8 cellular contexts compared by ENCODE assay signal in the genomic region with DNA sequence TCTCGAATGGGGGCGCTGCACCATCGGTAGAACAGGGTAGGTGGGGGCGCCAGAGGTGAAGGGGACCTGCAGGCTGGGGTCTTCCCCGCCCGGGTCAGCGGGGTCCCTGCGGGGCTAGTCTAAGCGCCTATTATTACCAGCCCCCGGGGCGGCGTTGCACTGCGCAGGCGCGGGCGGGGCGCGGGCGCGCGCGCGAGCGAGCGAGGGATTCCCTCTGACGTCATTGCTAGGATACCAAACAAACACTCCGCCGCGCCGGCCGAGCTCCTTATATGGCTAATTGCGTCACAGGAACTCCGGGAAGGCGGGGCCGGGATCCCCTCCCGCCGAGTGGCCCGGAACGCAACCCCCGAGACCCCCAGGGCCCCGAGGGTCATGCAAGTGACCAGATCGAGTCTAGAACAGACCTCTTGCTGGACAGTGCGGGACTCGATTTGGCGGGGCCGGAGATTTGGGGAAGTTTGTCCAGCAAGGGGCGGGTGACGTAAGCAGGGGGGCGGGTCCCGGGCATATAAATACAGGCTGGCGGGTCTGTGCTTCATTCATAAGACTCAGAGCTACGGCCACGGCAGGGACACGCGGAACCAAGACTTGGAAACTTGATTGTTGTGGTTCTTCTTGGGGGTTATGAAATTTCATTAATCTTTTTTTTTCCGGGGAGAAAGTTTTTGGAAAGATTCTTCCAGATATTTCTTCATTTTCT. TPM values are rescaled to one million over a fixed set of nuclear protein-coding genes. Genes with fewer than 3 reads are reported as not detected.
A peak's percentile ranks its signal among the peaks of the same experiment; 100 is the strongest.
DNase-seq lines count a peak whose midpoint lies in the region; ATAC-seq and TF ChIP-seq lines count a peak whose summit lies in the region.

Gene FOSB, plus strand, starts transcription at position 541 of the 703 bp plus-strand sequence. CDS start 591 bp downstream, outside the sequence.

- 0 out of 2 replicates have a peak, but pooled peaks cover 7% of the 10 kb centered on the region for H3K79me2 ChIP-seq in Karpas-422 (ENCODE audit: low read length)

- H3K27me3 Mint-ChIP-seq in activated T-helper 2 cell treated with anti-CD3 and anti-CD28 coated beads, Interferon-gamma antibody, Interleukin-2, Interleukin-4, amounts not matched to agents 10 μg/mL and 5 μg/mL and 100 μg/mL, durations not matched to agents 14 hours and 24 hours and 36 hours (ENCODE audit: low read depth): peaks cover 29% of the 10 kb centered on the region
- H3K27me3 Mint-ChIP-seq in natural killer cell (ENCODE audit: low read depth in 2 of 2): peaks cover 3 to 9% of the 10 kb centered on the region in 2 donors

- H3K9me2 ChIP-seq in Karpas-422 (replicated peaks; ENCODE audit: insufficient read depth, low read length): no peaks in the 10 kb centered on the region

- no peaks in the 10 kb centered on the region for H3K9me3 ChIP-seq in Karpas-422 (ENCODE audit: low read length)

- no peaks in the 10 kb centered on the region for H3K36me3 ChIP-seq in Karpas-422 (ENCODE audit: insufficient read depth, low read length)

- peaks cover 20% of the 10 kb centered on the region for H3K4me1 Mint-ChIP-seq in activated T-helper 2 cell treated with anti-CD3 and anti-CD28 coated beads, Interferon-gamma antibody, Interleukin-2, Interleukin-4, amounts not matched to agents 10 μg/mL and 5 μg/mL and 100 μg/mL, durations not matched to agents 14 hours and 24 hours and 36 hours (ENCODE audit: low read depth)
- peaks cover 31 to 63% of the 10 kb centered on the region in 2 donors for H3K4me1 Mint-ChIP-seq in natural killer cell

- intact Hi-C loops in activated T-helper 2 cell treated with anti-CD3 and anti-CD28 coated beads, Interferon-gamma antibody, Interleukin-2, Interleukin-4, amounts not matched to agents 10 μg/mL and 5 μg/mL and 100 μg/mL, durations not matched to agents 14 hours and 24 hours and 36 hours (cut with micrococcal nuclease): loop anchor here (1.0 to 5.0 kb wide), 3 partner anchors 16 to 375 kb away; partner anchors contain the start of gene PPP1R37
- intact Hi-C loops in natural killer cell (cut with micrococcal nuclease): loop anchor here (1.0 kb wide), 1 partner anchor 11 kb away; no protein-coding TSS in a partner anchor

- DNase-seq in DMS 273 (lab: John Stamatoyannopoulos, UW; ENCODE audit: unreplicated experiment): peak; percentile 98
- DNase-seq in Karpas-422: peak; percentile 99
- DNase-seq in RPMI7951 (ENCODE audit: low read depth): peak; percentile 95
- DNase-seq in activated T-helper 2 cell treated with anti-CD3 and anti-CD28 coated beads, Interferon-gamma antibody, Interleukin-2, Interleukin-4, amounts not matched to agents 10 μg/mL and 5 μg/mL and 100 μg/mL, durations not matched to agents 14 hours and 24 hours and 36 hours (ENCODE audit: low spot score): peak; percentile 94
- DNase-seq in fibroblast of peridontal ligament (ENCODE audit: extremely low read depth): peak; percentile 96
- DNase-seq in natural killer cell: peak; percentile 97
- peak; percentile 93 to 100 (median 97) for DNase-seq in stimulated activated naive CD4-positive, alpha-beta T cell (lab: John Stamatoyannopoulos, UW)

- no peaks in the 10 kb centered on the region for H3K27me3 ChIP-seq in Karpas-422 (ENCODE audit: low read length)

- peak within 1 kb of the TSS; percentile 88 for H3K4me3 ChIP-seq in Karpas-422 (ENCODE audit: low read length)

- peaks cover 19% of the 10 kb centered on the region for H3K36me3 Mint-ChIP-seq in activated T-helper 2 cell treated with anti-CD3 and anti-CD28 coated beads, Interferon-gamma antibody, Interleukin-2, Interleukin-4, amounts not matched to agents 10 μg/mL and 5 μg/mL and 100 μg/mL, durations not matched to agents 14 hours and 24 hours and 36 hours (ENCODE audit: low read depth)
- no peaks in the 10 kb centered on the region for H3K36me3 Mint-ChIP-seq in natural killer cell

- H3K4me1 ChIP-seq in Karpas-422 (ENCODE audit: low read length): peaks cover 25% of the 10 kb centered on the region

- ATAC-seq in GM21528 (IDR thresholded peaks at IDR 0.05; ENCODE audit: low FRiP score, unreplicated experiment): peak; percentile 41
- ATAC-seq in natural killer cell: peak; percentile 19 to 43 (median 36)

- H3K27ac ChIP-seq in Karpas-422 (ENCODE audit: low read length): peak within 1 kb of the TSS; percentile 77

- no peaks in the 10 kb centered on the region for H4K20me1 ChIP-seq in Karpas-422 (ENCODE audit: insufficient read depth, low read depth, low read length)

- H3K27ac Mint-ChIP-seq in activated T-helper 2 cell treated with anti-CD3 and anti-CD28 coated beads, Interferon-gamma antibody, Interleukin-2, Interleukin-4, amounts not matched to agents 10 μg/mL and 5 μg/mL and 100 μg/mL, durations not matched to agents 14 hours and 24 hours and 36 hours: peak within 1 kb of the TSS; percentile 86
- peak within 1 kb of the TSS; percentile 87 to 99 for H3K27ac Mint-ChIP-seq in natural killer cell

- no peak for TF ChIP-seq CTCF in natural killer cell (IDR thresholded peaks at IDR 0.05)

- peak within 1 kb of the TSS; percentile 73 for H2AFZ ChIP-seq in Karpas-422 (ENCODE audit: low read length)

- H3K4me2 ChIP-seq in Karpas-422 (ENCODE audit: low read depth, low read length, poor library complexity, severe bottlenecking): peak within 1 kb of the TSS; percentile 88

- no peaks in the 10 kb centered on the region for H3K9me3 Mint-ChIP-seq in activated T-helper 2 cell treated with anti-CD3 and anti-CD28 coated beads, Interferon-gamma antibody, Interleukin-2, Interleukin-4, amounts not matched to agents 10 μg/mL and 5 μg/mL and 100 μg/mL, durations not matched to agents 14 hours and 24 hours and 36 hours
- H3K9me3 Mint-ChIP-seq in natural killer cell: no peaks in the 10 kb centered on the region

- peak within 1 kb of the TSS; percentile 86 for H3K4me3 Mint-ChIP-seq in activated T-helper 2 cell treated with anti-CD3 and anti-CD28 coated beads, Interferon-gamma antibody, Interleukin-2, Interleukin-4, amounts not matched to agents 10 μg/mL and 5 μg/mL and 100 μg/mL, durations not matched to agents 14 hours and 24 hours and 36 hours (ENCODE audit: low read depth)
- peak within 1 kb of the TSS; percentile 96 for H3K4me3 Mint-ChIP-seq in natural killer cell

- H3K9ac ChIP-seq in Karpas-422 (ENCODE audit: low read length): peak within 1 kb of the TSS; percentile 82

RNA-seq across cellular contexts. Expression of gene FOSB, which starts in this region (rescaled TPM):
- total RNA-seq in Karpas-422 (2014; rRNA removed; shearing (Covaris generic); ENCODE audit: low replicate concordance): 2.5 and 4.0 TPM in 2 replicates
- 0.96 and 1.6 TPM in 2 replicates for total RNA-seq in RPMI7951 (2014; rRNA removed; shearing (Covaris generic))
- total RNA-seq in activated T-helper 2 cell treated with anti-CD3 and anti-CD28 coated beads, Interferon-gamma antibody, Interleukin-2, Interleukin-4, amounts not matched to agents 10 μg/mL and 5 μg/mL and 100 μg/mL, durations not matched to agents 14 hours and 24 hours and 36 hours: 10.2 and 10.9 TPM in 2 replicates
- 1,000 to 10,000 TPM in 2 of 3 donors, 100 to 1,000 TPM in 1; 784 to 1,837 (median 1,121) TPM for total RNA-seq in natural killer cell

Comparison
In these comparisons a context has a peak if more than half of its experiments do, and no peak if none do; other contexts are left out.
1. Peak in every context shown above with its lines: DNase-seq, ATAC-seq, H3K4me3 ChIP-seq and H3K27ac ChIP-seq.
2. RNA of gene FOSB (total RNA-seq): 784 to 1,837 TPM in natural killer cell; 10.2 to 10.9 TPM in activated T-helper 2 cell treated with anti-CD3 and anti-CD28 coated beads, Interferon-gamma antibody, Interleukin-2, Interleukin-4, amounts not matched to agents 10 μg/mL and 5 μg/mL and 100 μg/mL, durations not matched to agents 14 hours and 24 hours and 36 hours, 2.5 to 4.0 TPM in Karpas-422 and 0.96 to 1.6 TPM in RPMI7951; every median in the first group is over 10 times any median in the second.